Comparison of ENCODE assay signal across 8 cellular contexts in genomic region chr1:32981003-32981909, GRCh38. TPM values are rescaled to one million over a fixed set of nuclear protein-coding genes. Genes with fewer than 3 reads are reported as not detected.
A peak's percentile ranks its signal among the peaks of the same experiment; 100 is the strongest.
DNase-seq lines count a peak whose midpoint lies in the region; ATAC-seq and TF ChIP-seq lines count a peak whose summit lies in the region.

No MANE protein-coding gene starts in this region.

- H3K27ac ChIP-seq in thyroid gland, result peak overlapping the region; percentile 21 to 78 (median 58)

- H3K36me3 ChIP-seq in thyroid gland, result no peaks in the 10 kb centered on the region

- no peaks in the 10 kb centered on the region for H3K9me3 Mint-ChIP-seq in activated CD4-positive, alpha-beta T cell treated with anti-CD3 and anti-CD28 coated beads for 36 hours (ENCODE audit: low read depth)
- H3K9me3 Mint-ChIP-seq in naive thymus-derived CD8-positive, alpha-beta T cell, result no peaks in the 10 kb centered on the region

- peak in 1 of 2 donors; percentile 10 for TF ChIP-seq POLR2A in thyroid gland (IDR thresholded peaks at IDR 0.05)

- no peaks in the 10 kb centered on the region for H3K36me3 Mint-ChIP-seq in activated CD4-positive, alpha-beta T cell treated with anti-CD3 and anti-CD28 coated beads for 36 hours (ENCODE audit: low read depth)
- no peaks in the 10 kb centered on the region for H3K36me3 Mint-ChIP-seq in naive thymus-derived CD8-positive, alpha-beta T cell

- H3K9me3 ChIP-seq in thyroid gland, result no peaks in the 10 kb centered on the region

- H3K4me1 ChIP-seq in thyroid gland, result peaks cover 0 to 14% of the 10 kb centered on the region in 2 donors

- H3K27ac Mint-ChIP-seq in activated CD4-positive, alpha-beta T cell treated with anti-CD3 and anti-CD28 coated beads for 36 hours, result peak overlapping the region; percentile 84
- peak overlapping the region; percentile 90 to 99 (median 96) for H3K27ac Mint-ChIP-seq in naive thymus-derived CD8-positive, alpha-beta T cell

- DNase-seq in GM04503 (ENCODE audit: low read depth) (peak; percentile 52), LHCN-M2 (ENCODE audit: low read depth) (peak; percentile 80), thyroid gland (no peak), NCI-H748 treated with DMSO at 0.1 percent for 48 hours (lab: John Stamatoyannopoulos, UW) (no peak)
- peak; percentile 78 for DNase-seq in activated CD4-positive, alpha-beta T cell treated with anti-CD3 and anti-CD28 coated beads for 36 hours
- DNase-seq in effector CD4-positive, alpha-beta T cell, result peak; percentile 60
- peak in 9 of 10 donors; percentile 27 to 71 (median 53) for DNase-seq in naive thymus-derived CD8-positive, alpha-beta T cell

- ATAC-seq in GM21786 (IDR thresholded peaks at IDR 0.05; ENCODE audit: unreplicated experiment), result peak; percentile 95
- ATAC-seq in activated CD4-positive, alpha-beta T cell treated with anti-CD3 and anti-CD28 coated beads for 36 hours, result peak; percentile 94
- ATAC-seq in naive thymus-derived CD8-positive, alpha-beta T cell, result peak; percentile 100

- H3K27me3 Mint-ChIP-seq in activated CD4-positive, alpha-beta T cell treated with anti-CD3 and anti-CD28 coated beads for 36 hours, result no peaks in the 10 kb centered on the region
- H3K27me3 Mint-ChIP-seq in naive thymus-derived CD8-positive, alpha-beta T cell, result no peaks in the 10 kb centered on the region

- CTCF ChIA-PET in activated CD4-positive, alpha-beta T cell treated with anti-CD3 and anti-CD28 coated beads for 36 hours (lab: Charles Lee), result interaction anchor here (0.8 to 1.9 kb wide), 10 partner anchors 10 to 48 kb away, joined by 4 to 12 read pairs (median 5); partner anchors contain the start of gene RNF19B

- no peak for TF ChIP-seq CTCF in thyroid gland (IDR thresholded peaks at IDR 0.05)

- 63 to 66% methylated on average over 8 of the region's 8 CpGs for WGBS in thyroid gland, 2 donors

- H3K27me3 ChIP-seq in thyroid gland, result no peaks in the 10 kb centered on the region

- POLR2A ChIA-PET in activated CD4-positive, alpha-beta T cell treated with anti-CD3 and anti-CD28 coated beads for 36 hours (lab: Charles Lee), result interaction anchor here (0.7 to 2.2 kb wide), 11 partner anchors 11 to 201 kb away, joined by 3 to 26 read pairs (median 4); partner anchors contain the start of gene RNF19B
- POLR2A ChIA-PET in naive thymus-derived CD8-positive, alpha-beta T cell (lab: Charles Lee), result interaction anchor here (0.5 to 2.3 kb wide), 7 partner anchors 9 to 229 kb away, joined by 3 to 60 read pairs (median 3); partner anchors contain the start of genes AZIN2 and RNF19B

- H3K4me3 ChIP-seq in thyroid gland (replicated peaks in 1 of 3), result no peak overlapping the region

- H3K4me3 Mint-ChIP-seq in activated CD4-positive, alpha-beta T cell treated with anti-CD3 and anti-CD28 coated beads for 36 hours, result peak overlapping the region; percentile 37
- peak overlapping the region; percentile 67 to 87 (median 80) for H3K4me3 Mint-ChIP-seq in naive thymus-derived CD8-positive, alpha-beta T cell

- H3K4me1 Mint-ChIP-seq in activated CD4-positive, alpha-beta T cell treated with anti-CD3 and anti-CD28 coated beads for 36 hours, result peaks cover 58% of the 10 kb centered on the region
- H3K4me1 Mint-ChIP-seq in naive thymus-derived CD8-positive, alpha-beta T cell, result peaks cover 5 to 51% (median 21%) of the 10 kb centered on the region in 4 donors

- intact Hi-C loops in activated CD4-positive, alpha-beta T cell treated with anti-CD3 and anti-CD28 coated beads for 36 hours (cut with DNase I, micrococcal nuclease), result loop anchor here (1.0 kb wide), 4 partner anchors 8 to 43 kb away; partner anchors contain the start of gene RNF19B (in 2 of the 2)
- intact Hi-C loops in thyroid gland (cut with DNase I), result no loop called here

RNA-seq across cellular contexts. Expression of gene RNF19B, which starts 16.6 kb away (rescaled TPM):
- 12.9 and 13.7 TPM in 2 replicates for total RNA-seq in LHCN-M2 (2014; rRNA removed)
- 8.5 TPM for polyA plus RNA-seq in LHCN-M2 (2012)
- total RNA-seq in activated CD4-positive, alpha-beta T cell treated with anti-CD3 and anti-CD28 coated beads for 36 hours, result 10 to 100 TPM; 22.5 to 23.9 TPM
- 10 to 100 TPM; 19.2 to 21.6 TPM for total RNA-seq in naive thymus-derived CD8-positive, alpha-beta T cell
- polyA plus RNA-seq in naive thymus-derived CD8-positive, alpha-beta T cell, result 1 to 10 TPM in 2 of 3 donors, under 1 TPM in 1; 0.44 to 1.8 (median 1.6) TPM
- 10 to 100 TPM; 13.6 to 24.6 (median 22.4) TPM for total RNA-seq in thyroid gland

RNA-seq across cellular contexts. Expression of gene AK2, which starts 55.4 kb away (rescaled TPM):
- total RNA-seq in LHCN-M2 (2014; rRNA removed), result 182 and 189 TPM in 2 replicates
- polyA plus RNA-seq in LHCN-M2 (2012), result 160 TPM
- total RNA-seq in activated CD4-positive, alpha-beta T cell treated with anti-CD3 and anti-CD28 coated beads for 36 hours, result 100 to 1,000 TPM; 386 to 464 TPM
- total RNA-seq in naive thymus-derived CD8-positive, alpha-beta T cell, result 10 to 100 TPM; 89.2 to 94.6 TPM
- 100 to 1,000 TPM; 119 to 128 (median 126) TPM for polyA plus RNA-seq in naive thymus-derived CD8-positive, alpha-beta T cell
- total RNA-seq in thyroid gland, result 100 to 1,000 TPM; 214 to 308 (median 256) TPM

Comparison
In these comparisons a context has a peak if more than half of its experiments do, and no peak if none do; other contexts are left out.
1. DNase-seq: peak in GM04503 (single experiment), LHCN-M2 (single experiment), activated CD4-positive, alpha-beta T cell treated with anti-CD3 and anti-CD28 coated beads for 36 hours (single experiment), effector CD4-positive, alpha-beta T cell (single experiment) and naive thymus-derived CD8-positive, alpha-beta T cell (9 of 10); none in thyroid gland (0 of 2) and NCI-H748 treated with DMSO at 0.1 percent for 48 hours (single experiment).
2. Peak in every context shown above with its lines, with median percentiles within 50 percentile points of each other: ATAC-seq.